ENCODE assay signal across 8 cellular contexts in the genomic region with DNA sequence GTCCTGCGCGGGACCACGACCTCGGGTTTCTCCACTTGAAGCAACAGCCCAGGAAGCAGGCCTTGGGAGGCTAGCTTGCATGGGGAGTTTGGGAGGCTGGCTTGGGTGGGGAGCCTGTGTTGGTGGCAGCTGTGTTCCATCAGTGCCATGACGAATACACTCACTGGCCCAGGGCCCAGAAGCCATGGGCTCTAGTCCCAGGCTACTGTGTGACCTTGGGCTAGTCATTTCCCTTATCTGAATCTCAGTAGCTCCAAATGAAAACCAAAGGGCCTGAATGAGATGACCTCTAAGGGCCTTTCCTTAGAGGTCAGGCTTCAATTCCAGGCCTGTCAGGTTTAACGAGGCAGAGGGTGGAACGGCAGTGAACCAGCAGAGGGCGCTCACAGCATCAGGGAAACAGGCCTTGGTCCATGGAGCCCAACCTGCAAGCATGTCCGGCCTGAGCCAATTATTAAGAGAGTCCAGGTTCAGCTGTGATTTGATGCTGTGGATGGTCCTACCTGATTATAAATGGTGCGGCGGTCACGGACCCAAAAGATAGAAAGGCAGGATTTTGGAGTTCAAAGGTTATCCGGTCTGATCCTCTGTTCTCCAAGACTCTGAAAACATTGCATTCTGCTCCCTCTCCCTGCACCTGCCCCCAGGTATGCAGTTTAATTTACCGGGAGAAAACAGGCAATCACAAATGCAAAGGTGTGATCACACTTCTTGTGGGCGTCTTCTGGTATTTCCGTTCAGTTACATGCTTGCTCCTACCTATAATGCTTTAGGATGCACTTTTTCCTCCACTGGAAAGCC. TPM values are rescaled to one million over a fixed set of nuclear protein-coding genes. Genes with fewer than 3 reads are reported as not detected.
DNase-seq lines count a peak whose midpoint lies in the region; ATAC-seq lines count a peak whose summit lies in the region.

No MANE protein-coding gene starts in this region.

- peaks cover 37% of the 10 kb centered on the region for H3K4me1 Mint-ChIP-seq in activated CD8-positive, alpha-beta memory T cell treated with anti-CD3 and anti-CD28 coated beads, Interleukin-2, amount 10 ng/mL, durations not matched to agents 7 days and 5 days

- peaks cover 3% of the 10 kb centered on the region for H3K9me3 Mint-ChIP-seq in activated CD8-positive, alpha-beta memory T cell treated with anti-CD3 and anti-CD28 coated beads, Interleukin-2, amount 10 ng/mL, durations not matched to agents 7 days and 5 days (ENCODE audit: low read depth)

- peaks cover 2% of the 10 kb centered on the region for H3K27me3 Mint-ChIP-seq in activated CD8-positive, alpha-beta memory T cell treated with anti-CD3 and anti-CD28 coated beads, Interleukin-2, amount 10 ng/mL, durations not matched to agents 7 days and 5 days

- ATAC-seq in GM18867 (IDR thresholded peaks at IDR 0.05; ENCODE audit: unreplicated experiment), result peak; percentile 89
- peak; percentile 70 for ATAC-seq in HG03060 (IDR thresholded peaks at IDR 0.05; ENCODE audit: low read depth, unreplicated experiment)
- ATAC-seq in activated CD8-positive, alpha-beta memory T cell treated with anti-CD3 and anti-CD28 coated beads, Interleukin-2, amount 10 ng/mL, durations not matched to agents 7 days and 5 days, result peak; percentile 71
- ATAC-seq in HG02970 (IDR thresholded peaks at IDR 0.05; ENCODE audit: low FRiP score, unreplicated experiment), result no peak

- CTCF ChIA-PET in activated CD8-positive, alpha-beta memory T cell treated with anti-CD3 and anti-CD28 coated beads, Interleukin-2, amount 10 ng/mL, durations not matched to agents 7 days and 5 days (lab: Charles Lee), result interaction anchor here (0.7 to 5.1 kb wide), 8 partner anchors 10 to 660 kb away, joined by 3 to 38 read pairs (median 4); no protein-coding TSS in a partner anchor

- no peak overlapping the region for H3K27ac Mint-ChIP-seq in activated CD8-positive, alpha-beta memory T cell treated with anti-CD3 and anti-CD28 coated beads, Interleukin-2, amount 10 ng/mL, durations not matched to agents 7 days and 5 days

- peak; percentile 66 for DNase-seq in CD1c-positive myeloid dendritic cell (ENCODE audit: extremely low spot score)
- peak; percentile 22 for DNase-seq in NCI-H345 treated with DMSO at 0.1 percent for 48 hours (lab: John Stamatoyannopoulos, UW; ENCODE audit: unreplicated experiment)
- peak; percentile 81 for DNase-seq in activated CD8-positive, alpha-beta memory T cell treated with anti-CD3 and anti-CD28 coated beads, Interleukin-2, amount 10 ng/mL, durations not matched to agents 7 days and 5 days
- DNase-seq in fibroblast of the conjunctiva (ENCODE audit: low read depth), result peak; percentile 33
- peak; percentile 42 for DNase-seq in renal cortical epithelial cell (ENCODE audit: low read depth)

- no peak overlapping the region for H3K4me3 Mint-ChIP-seq in activated CD8-positive, alpha-beta memory T cell treated with anti-CD3 and anti-CD28 coated beads, Interleukin-2, amount 10 ng/mL, durations not matched to agents 7 days and 5 days

- peaks cover 7% of the 10 kb centered on the region for H3K36me3 Mint-ChIP-seq in activated CD8-positive, alpha-beta memory T cell treated with anti-CD3 and anti-CD28 coated beads, Interleukin-2, amount 10 ng/mL, durations not matched to agents 7 days and 5 days

RNA-seq across cellular contexts. Expression of a gene that starts 15.9 kb away (rescaled TPM):
- total RNA-seq in activated CD8-positive, alpha-beta memory T cell treated with anti-CD3 and anti-CD28 coated beads, Interleukin-2, amount 10 ng/mL, durations not matched to agents 7 days and 5 days, result not detected
- not detected in 2 replicates for total RNA-seq in renal cortical epithelial cell

RNA-seq across cellular contexts. Expression of a gene that starts 49.7 kb away (rescaled TPM):
- under 1 TPM; 0.35 to 0.64 TPM for total RNA-seq in activated CD8-positive, alpha-beta memory T cell treated with anti-CD3 and anti-CD28 coated beads, Interleukin-2, amount 10 ng/mL, durations not matched to agents 7 days and 5 days
- total RNA-seq in renal cortical epithelial cell, result 0.35 and 0.45 TPM in 2 replicates

Comparison
In these comparisons a context has a peak if more than half of its experiments do, and no peak if none do; other contexts are left out.
1. DNase-seq: peak in every context shown above with its lines; median percentile 81 in activated CD8-positive, alpha-beta memory T cell treated with anti-CD3 and anti-CD28 coated beads, Interleukin-2, amount 10 ng/mL, durations not matched to agents 7 days and 5 days; 66 in CD1c-positive myeloid dendritic cell; 42 in renal cortical epithelial cell; 33 in fibroblast of the conjunctiva; 22 in NCI-H345 treated with DMSO at 0.1 percent for 48 hours.